8 cellular contexts compared by ENCODE assay signal in genomic region chr1:202554619-202555018, GRCh38.
DNase-seq lines count a peak whose midpoint lies in the region; FAIRE-seq and TF ChIP-seq lines count a peak whose summit lies in the region.
"Not testable (repeated sequence)": the region's sequence is repeated elsewhere in the genome, so short reads cannot be mapped to it uniquely, and the experiment has no call there.

No MANE protein-coding gene starts in this region.

- intact Hi-C loops in sigmoid colon (cut with DNase I); transverse colon (cut with DNase I; ENCODE audit: low total_unique reads): not testable (repeated sequence)

- H3K4me1 Mint-ChIP-seq in mesothelial cell of epicardium = peaks cover 45% of the 10 kb centered on the region

- H3K27me3 ChIP-seq in keratinocyte (ENCODE audit: control insufficient read depth, extremely low read depth, insufficient read depth, low read length); sigmoid colon; transverse colon: not testable (repeated sequence)

- not testable (repeated sequence) for TF ChIP-seq CTCF in 22Rv1 (IDR thresholded peaks at IDR 0.05); VCaP (conservative IDR thresholded peaks at IDR 0.05); keratinocyte (optimal IDR thresholded peaks at IDR 0.05 in 1 of 3, IDR thresholded peaks at IDR 0.05 in 1 of 3, conservative IDR thresholded peaks at IDR 0.05 in 1 of 3; ENCODE audit: extremely low read depth in 1 of 3, insufficient read depth in 2 of 3, low read length in 3 of 3); mesothelial cell of epicardium (IDR thresholded peaks at IDR 0.05; ENCODE audit: unreplicated experiment); sigmoid colon (IDR thresholded peaks at IDR 0.05); transverse colon (IDR thresholded peaks at IDR 0.05)

- peak overlapping the region; percentile 42 for H3K27ac ChIP-seq in 22Rv1
- peak overlapping the region; percentile 85 for H3K27ac ChIP-seq in VCaP
- H3K27ac ChIP-seq in keratinocyte (ENCODE audit: control insufficient read depth, insufficient read depth, low read length) = not testable (repeated sequence)
- H3K27ac ChIP-seq in sigmoid colon = peak overlapping the region; percentile 68 to 94 (median 86)
- peak overlapping the region; percentile 68 to 88 (median 78) for H3K27ac ChIP-seq in transverse colon

- not testable (repeated sequence) for H2AFZ ChIP-seq in keratinocyte (ENCODE audit: control insufficient read depth, low read length)

- H4K20me1 ChIP-seq in keratinocyte (ENCODE audit: control insufficient read depth, extremely low read depth, insufficient read depth, low read length) = not testable (repeated sequence)

- not testable (repeated sequence) for H3K4me3 Mint-ChIP-seq in mesothelial cell of epicardium

- H3K9me3 ChIP-seq in keratinocyte (ENCODE audit: control insufficient read depth, low read depth, low read length); sigmoid colon; transverse colon: not testable (repeated sequence)

- WGBS in sigmoid colon, 2 donors = 35 to 75% methylated on average over 4 of the region's 4 CpGs
- WGBS in transverse colon (ENCODE audit: low coverage in 1 of 2), 2 donors = 58 to 60% methylated on average over 3 to 4 of the region's 4 CpGs

- not testable (repeated sequence) for H3K4me3 ChIP-seq in keratinocyte (ENCODE audit: control insufficient read depth in 2 of 3, extremely low read depth in 1 of 3, insufficient read depth in 2 of 3, low read depth in 1 of 3, low read length in 3 of 3); transverse colon
- H3K4me3 ChIP-seq in sigmoid colon = peak overlapping the region in 1 of 4 donors; percentile 12

- not testable (repeated sequence) for DNase-seq in HTR-8/SVneo (ENCODE audit: insufficient read length, low spot score); keratinocyte (ENCODE audit: low read depth, low spot score); mesothelial cell of epicardium (ENCODE audit: low spot score in 2 of 2, unreplicated experiment in 2 of 2); sigmoid colon; transverse colon

- TF ChIP-seq EP300 in sigmoid colon (IDR thresholded peaks at IDR 0.05); transverse colon (IDR thresholded peaks at IDR 0.05; ENCODE audit: low read depth): not testable (repeated sequence)

- H3K9ac ChIP-seq in keratinocyte (ENCODE audit: control insufficient read depth, extremely low read depth, insufficient read depth, low read length) = not testable (repeated sequence)

- H3K36me3 ChIP-seq in keratinocyte (ENCODE audit: control insufficient read depth in 2 of 2, extremely low read depth in 1 of 2, insufficient read depth in 2 of 2, low read length in 2 of 2); sigmoid colon; transverse colon: not testable (repeated sequence)

- H3K79me2 ChIP-seq in keratinocyte (ENCODE audit: control insufficient read depth, insufficient read depth, low read length) = not testable (repeated sequence)

- not testable (repeated sequence) for H3K36me3 Mint-ChIP-seq in mesothelial cell of epicardium

- TF ChIP-seq POLR2A in sigmoid colon (IDR thresholded peaks at IDR 0.05); transverse colon (IDR thresholded peaks at IDR 0.05): not testable (repeated sequence)

- H3K27ac Mint-ChIP-seq in mesothelial cell of epicardium = peak overlapping the region; percentile 83

- not testable (repeated sequence) for H3K9me1 ChIP-seq in keratinocyte (ENCODE audit: control insufficient read depth, extremely low read depth, insufficient read depth, low read length)

- H3K27me3 Mint-ChIP-seq in mesothelial cell of epicardium (ENCODE audit: low read depth) = not testable (repeated sequence)

- in situ Hi-C loops in transverse colon (cut with MboI; ENCODE audit: low pct_ligation_motif_present in 1 of 4, low pct_unique_long_range_greater_than_20kb in 1 of 4, low sequenced_read_pairs in 3 of 4) = not testable (repeated sequence)

- H3K9me3 Mint-ChIP-seq in mesothelial cell of epicardium = not testable (repeated sequence)

- H3K4me1 ChIP-seq in keratinocyte (ENCODE audit: control insufficient read depth, extremely low read depth, insufficient read depth, low read length) = not testable (repeated sequence)
- peaks cover 0 to 96% (median 84%) of the 10 kb centered on the region in 4 donors for H3K4me1 ChIP-seq in sigmoid colon
- H3K4me1 ChIP-seq in transverse colon = peaks cover 14 to 82% (median 23%) of the 10 kb centered on the region in 4 donors

- dilution Hi-C loops in keratinocyte (cut with MboI; ENCODE audit: extremely low pct_ligation_motif_present, low sequenced_read_pairs) = not testable (repeated sequence)

- not testable (repeated sequence) for H3K4me2 ChIP-seq in keratinocyte (ENCODE audit: control insufficient read depth, extremely low read depth, insufficient read depth, low read depth, low read length)

- FAIRE-seq in HTR-8/SVneo (lab: Jason Lieb, UNC) (peak; percentile 52), endometrium (lab: Jason Lieb, UNC) (peak; percentile 91), keratinocyte (lab: Jason Lieb, UNC) (peak; percentile 87)
